1 cellular context compared by ENCODE assay signal in genomic region chr7:158569858-158570239, GRCh38.
A peak's percentile ranks its signal among the peaks of the same experiment; 100 is the strongest.
TF ChIP-seq lines count a peak whose summit lies in the region.

No MANE protein-coding gene starts in this region.

TF ChIP-seq in K562, 482 proteins besides CTCF, POLR2A, EP300 and RAD21:
- no peak for TF ChIP-seq ZNF561 (CRISPR knock-in tag; conservative IDR thresholded peaks at IDR 0.05)
- TF ChIP-seq ZNF124 (CRISPR knock-in tag; IDR thresholded peaks at IDR 0.05) = no peak
- TF ChIP-seq ZBTB33 (CRISPR knock-in tag; IDR thresholded peaks at IDR 0.05) = peak; percentile 77; the same call in 1 of the 2 replicates
- no peak for TF ChIP-seq MAFF (IDR thresholded peaks at IDR 0.05; ENCODE audit: low read length)
- no peak for TF ChIP-seq ZNF184 (CRISPR knock-in tag; IDR thresholded peaks at IDR 0.05)
- no peak for TF ChIP-seq JUNB (CRISPR knock-in tag; conservative IDR thresholded peaks at IDR 0.05)
- TF ChIP-seq TCF7L2 (IDR thresholded peaks at IDR 0.05; ENCODE audit: low read depth, low read length) = no peak
